In genomic region chr15:61050844-61051569, GRCh38 we compare ENCODE assay signal across 17 cellular contexts.
A peak's percentile ranks its signal among the peaks of the same experiment; 100 is the strongest.
DNase-seq lines count a peak whose midpoint lies in the region; ATAC-seq and TF ChIP-seq lines count a peak whose summit lies in the region.
"Had no signal": no experiment of that assay in that cellular context is flagged by ENCODE, and none has a peak within 500 bp of the region (broad histone marks: within the 10 kb centered on the region; RNA-seq: fewer than 3 reads in every experiment).

No MANE protein-coding gene starts in this region.

- no peaks in the 10 kb centered on the region for H3F3A ChIP-seq in PC-3 (ENCODE audit: low read length, unreplicated experiment)

- no peak overlapping the region for H3K9ac ChIP-seq in PC-3 (ENCODE audit: low read length)

- H3K36me3 Mint-ChIP-seq in activated CD4-positive, alpha-beta T cell treated with anti-CD3 and anti-CD28 coated beads for 36 hours (ENCODE audit: low read depth) = no peaks in the 10 kb centered on the region
- H3K36me3 Mint-ChIP-seq: CD8-positive, alpha-beta memory T cell; stimulated activated naive B cell treated with anti-CD40 and anti-IgM and Interleukin-4, amounts not matched to agents 10 μg/mL and 1 μg/mL and 100 μg/mL, for 72 hours had no signal

- H3K4me3 ChIP-seq in PC-3 (ENCODE audit: low read length) = no peak overlapping the region
- H3K4me3 ChIP-seq in sigmoid colon = no peak overlapping the region
- H3K4me3 ChIP-seq: K562, uterus had no signal

- H3K9me3 Mint-ChIP-seq in activated CD4-positive, alpha-beta T cell treated with anti-CD3 and anti-CD28 coated beads for 36 hours (ENCODE audit: low read depth) = no peaks in the 10 kb centered on the region
- H3K9me3 Mint-ChIP-seq: activated T-cell treated with anti-CD3 and anti-CD28 coated beads, Interleukin-2, amount 50 U/mL, for 24 hours; stimulated activated naive B cell treated with anti-CD40 and anti-IgM and Interleukin-4, amounts not matched to agents 10 μg/mL and 1 μg/mL and 100 μg/mL, for 72 hours; T-helper 1 cell treated with Interleukin-12 subunit alpha and Interleukin-12 subunit beta and Interleukin-4 antibody, amounts not matched to agents 30 μg/mL and 1 μg/mL, for 36 hours had no signal

- DNase-seq in activated CD4-positive, alpha-beta T cell treated with anti-CD3 and anti-CD28 coated beads for 36 hours = peak; percentile 9
- no peak for DNase-seq in activated CD4-positive, alpha-beta T cell treated with anti-CD3 and anti-CD28 coated beads for 48 hours
- DNase-seq in PC-3 = peak; percentile 23
- no peak for DNase-seq in foreskin keratinocyte
- no peak for DNase-seq in sigmoid colon
- no peak for DNase-seq in A172 (ENCODE audit: low spot score)
- DNase-seq: activated CD4-positive, alpha-beta T cell treated with anti-CD3 and anti-CD28 coated beads for 4 hours; activated T-cell treated with anti-CD3 and anti-CD28 coated beads, Interleukin-2, amount 50 U/mL, for 24 hours; CD8-positive, alpha-beta memory T cell; cerebellar nuclear complex; GDM1; stimulated activated naive B cell treated with anti-CD40 and anti-IgM and Interleukin-4, amounts not matched to agents 10 μg/mL and 1 μg/mL and 100 μg/mL, for 72 hours had no signal

- TF ChIP-seq POLR2A in sigmoid colon (IDR thresholded peaks at IDR 0.05) = no peak

- 80 to 83% methylated on average over 6 of the region's 6 CpGs for whole genome bisulfite sequencing in sigmoid colon, 2 donors

- ATAC-seq in activated CD4-positive, alpha-beta T cell treated with anti-CD3 and anti-CD28 coated beads for 36 hours = peak; percentile 66
- no peak for ATAC-seq in PC-3
- ATAC-seq in foreskin keratinocyte = peak; percentile 63
- no peak for ATAC-seq in GM21447 (IDR thresholded peaks at IDR 0.05; ENCODE audit: unreplicated experiment)
- ATAC-seq in GM21717 (IDR thresholded peaks at IDR 0.05; ENCODE audit: unreplicated experiment) = no peak

- POLR2A ChIA-PET in activated CD4-positive, alpha-beta T cell treated with anti-CD3 and anti-CD28 coated beads for 36 hours (lab: Charles Lee) = no interaction called here
- POLR2A ChIA-PET in PC-3 (lab: Charles Lee; ENCODE audit: unreplicated experiment) = no interaction called here

- no peaks in the 10 kb centered on the region for H3K9me2 ChIP-seq in PC-3 (replicated peaks; ENCODE audit: low read length)

- H3K27me3 Mint-ChIP-seq in activated CD4-positive, alpha-beta T cell treated with anti-CD3 and anti-CD28 coated beads for 36 hours = peaks cover 8% of the 10 kb centered on the region

- no peak for TF ChIP-seq CTCF in PC-3 (conservative IDR thresholded peaks at IDR 0.05; ENCODE audit: low read depth, low read length)
- no peak for TF ChIP-seq CTCF in foreskin keratinocyte (conservative IDR thresholded peaks at IDR 0.05)
- TF ChIP-seq CTCF in sigmoid colon (IDR thresholded peaks at IDR 0.05) = no peak

- TF ChIP-seq EP300 in sigmoid colon (IDR thresholded peaks at IDR 0.05) = no peak

- H4K20me1 ChIP-seq in PC-3 (ENCODE audit: low read length) = no peaks in the 10 kb centered on the region

- H3K79me2 ChIP-seq in PC-3 (ENCODE audit: low read length) = no peaks in the 10 kb centered on the region

- intact Hi-C loops in activated CD4-positive, alpha-beta T cell treated with anti-CD3 and anti-CD28 coated beads for 36 hours (cut with DNase I, micrococcal nuclease) = loop anchor here in 1 of 2 experiments (10.0 kb wide), 1 partner anchor 546 kb away; no protein-coding TSS in a partner anchor
- intact Hi-C loops in PC-3 (cut with micrococcal nuclease) = loop anchor here (2.0 kb wide), 1 partner anchor 466 kb away; no protein-coding TSS in a partner anchor
- intact Hi-C loops in sigmoid colon (cut with DNase I) = loop anchor here (2.0 to 5.0 kb wide), 3 partner anchors 134 to 544 kb away; no protein-coding TSS in a partner anchor

- H3K36me3 ChIP-seq in PC-3 (ENCODE audit: low read depth, low read length) (no peaks in the 10 kb centered on the region), sigmoid colon (no peaks in the 10 kb centered on the region)
- H3K36me3 ChIP-seq: uterus had no signal

- H3K4me1 ChIP-seq in PC-3 (ENCODE audit: insufficient read depth, low read length) (peaks cover 16% of the 10 kb centered on the region), foreskin keratinocyte (no peaks in the 10 kb centered on the region), sigmoid colon (peaks cover 0 to 39% (median 24%) of the 10 kb centered on the region in 4 donors)
- H3K4me1 ChIP-seq: uterus had no signal

- no peak overlapping the region for H2AFZ ChIP-seq in PC-3 (ENCODE audit: low read length)

- CTCF ChIA-PET in activated CD4-positive, alpha-beta T cell treated with anti-CD3 and anti-CD28 coated beads for 36 hours (lab: Charles Lee) = interaction anchor here (0.6 kb wide), 1 partner anchor 756 kb away, joined by 3 read pairs; no protein-coding TSS in a partner anchor
- CTCF ChIA-PET in PC-3 (lab: Charles Lee) = no interaction called here

- H3K27me3 ChIP-seq in PC-3 (ENCODE audit: low read length) (peaks cover 22% of the 10 kb centered on the region), foreskin keratinocyte (peaks cover 2% of the 10 kb centered on the region), sigmoid colon (no peaks in the 10 kb centered on the region)
- H3K27me3 ChIP-seq: uterus had no signal

- no peaks in the 10 kb centered on the region for H3K9me3 ChIP-seq in PC-3 (ENCODE audit: low read length)
- H3K9me3 ChIP-seq in sigmoid colon = no peaks in the 10 kb centered on the region
- H3K9me3 ChIP-seq: uterus had no signal

- H3K27ac ChIP-seq in PC-3 (ENCODE audit: low read length) (no peak overlapping the region), foreskin keratinocyte (no peak overlapping the region), sigmoid colon (peak overlapping the region; percentile 36 to 64 (median 57))

- H3K4me1 Mint-ChIP-seq in activated CD4-positive, alpha-beta T cell treated with anti-CD3 and anti-CD28 coated beads for 36 hours = no peaks in the 10 kb centered on the region
- H3K4me1 Mint-ChIP-seq: CD8-positive, alpha-beta memory T cell; stimulated activated naive B cell treated with anti-CD40 and anti-IgM and Interleukin-4, amounts not matched to agents 10 μg/mL and 1 μg/mL and 100 μg/mL, for 72 hours had no signal

- H3K27ac Mint-ChIP-seq in activated CD4-positive, alpha-beta T cell treated with anti-CD3 and anti-CD28 coated beads for 36 hours = no peak overlapping the region
- H3K27ac Mint-ChIP-seq: activated T-cell treated with anti-CD3 and anti-CD28 coated beads, Interleukin-2, amount 50 U/mL, for 24 hours; CD8-positive, alpha-beta memory T cell; stimulated activated naive B cell treated with anti-CD40 and anti-IgM and Interleukin-4, amounts not matched to agents 10 μg/mL and 1 μg/mL and 100 μg/mL, for 72 hours; T-helper 1 cell treated with Interleukin-12 subunit alpha and Interleukin-12 subunit beta and Interleukin-4 antibody, amounts not matched to agents 30 μg/mL and 1 μg/mL, for 36 hours had no signal

- no TSS peak for BruUV-seq in PC-3 (replicated peaks; lab: Mats Ljungman, UMichigan)

- H3K4me2 ChIP-seq in PC-3 (ENCODE audit: low read length) = no peak overlapping the region

- no peak overlapping the region for H3K4me3 Mint-ChIP-seq in activated CD4-positive, alpha-beta T cell treated with anti-CD3 and anti-CD28 coated beads for 36 hours
- H3K4me3 Mint-ChIP-seq: activated T-cell treated with anti-CD3 and anti-CD28 coated beads, Interleukin-2, amount 50 U/mL, for 24 hours; CD8-positive, alpha-beta memory T cell; stimulated activated naive B cell treated with anti-CD40 and anti-IgM and Interleukin-4, amounts not matched to agents 10 μg/mL and 1 μg/mL and 100 μg/mL, for 72 hours; T-helper 1 cell treated with Interleukin-12 subunit alpha and Interleukin-12 subunit beta and Interleukin-4 antibody, amounts not matched to agents 30 μg/mL and 1 μg/mL, for 36 hours had no signal

Comparison
In these comparisons a context has a peak if more than half of its experiments do, and no peak if none do; other contexts are left out.
1. DNase-seq: peak in activated CD4-positive, alpha-beta T cell treated with anti-CD3 and anti-CD28 coated beads for 36 hours (single experiment) and PC-3 (single experiment); none in activated CD4-positive, alpha-beta T cell treated with anti-CD3 and anti-CD28 coated beads for 48 hours (single experiment), foreskin keratinocyte (0 of 2), sigmoid colon (single experiment) and A172 (single experiment).
2. ATAC-seq: peak in activated CD4-positive, alpha-beta T cell treated with anti-CD3 and anti-CD28 coated beads for 36 hours (single experiment) and foreskin keratinocyte (single experiment); none in PC-3 (single experiment), GM21447 (single experiment) and GM21717 (single experiment).
3. H3K27ac ChIP-seq: peak in sigmoid colon (4 of 4); none in PC-3 (single experiment) and foreskin keratinocyte (single experiment).